Comparison of ENCODE assay signal across 22 cellular contexts in the genomic region with DNA sequence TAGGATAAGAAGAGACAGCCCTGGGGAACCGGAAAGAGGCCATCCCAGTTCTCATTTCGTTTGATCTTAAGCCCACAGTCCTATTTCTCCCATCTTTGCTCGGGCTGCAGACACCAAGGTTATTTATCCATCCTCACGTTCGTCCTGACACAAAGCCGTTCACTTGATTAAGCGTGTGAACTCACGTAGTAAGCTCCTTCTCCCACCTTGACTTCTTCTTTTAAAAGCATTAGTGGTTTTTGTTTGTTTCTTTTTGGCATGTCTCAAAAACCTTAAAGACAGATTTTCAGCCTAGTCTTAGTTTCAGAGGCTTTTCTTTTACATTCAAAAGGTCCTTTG.
DNase-seq lines count a peak whose midpoint lies in the region; ATAC-seq and TF ChIP-seq lines count a peak whose summit lies in the region.
"Had no signal": no experiment of that assay in that cellular context is flagged by ENCODE, and none has a peak within 500 bp of the region (broad histone marks: within the 10 kb centered on the region; RNA-seq: fewer than 3 reads in every experiment).

No MANE protein-coding gene starts in this region.

- peaks cover 90% of the 10 kb centered on the region for H3K36me3 Mint-ChIP-seq in activated CD8-positive, alpha-beta T cell treated with anti-CD3 and anti-CD28 coated beads for 36 hours (ENCODE audit: low read depth)
- H3K36me3 Mint-ChIP-seq in activated CD8-positive, alpha-beta T cell treated with anti-CD3 and anti-CD28 coated beads, Interleukin-2, amount 10 ng/mL, durations not matched to agents 7 days and 5 days (ENCODE audit: low read depth), result peaks cover 95% of the 10 kb centered on the region
- peaks cover 30 to 98% (median 63%) of the 10 kb centered on the region in 3 donors for H3K36me3 Mint-ChIP-seq in CD8-positive, alpha-beta memory T cell
- H3K36me3 Mint-ChIP-seq in effector memory CD8-positive, alpha-beta T cell (ENCODE audit: insufficient read depth), result peaks cover 73% of the 10 kb centered on the region

- peaks cover 90% of the 10 kb centered on the region for H3K4me1 Mint-ChIP-seq in activated CD8-positive, alpha-beta T cell treated with anti-CD3 and anti-CD28 coated beads for 36 hours (ENCODE audit: low read depth)
- H3K4me1 Mint-ChIP-seq in activated CD8-positive, alpha-beta T cell treated with anti-CD3 and anti-CD28 coated beads, Interleukin-2, amount 10 ng/mL, durations not matched to agents 7 days and 5 days (ENCODE audit: low read depth), result peaks cover 81% of the 10 kb centered on the region
- peaks cover 84 to 96% (median 93%) of the 10 kb centered on the region in 3 donors for H3K4me1 Mint-ChIP-seq in CD8-positive, alpha-beta memory T cell
- H3K4me1 Mint-ChIP-seq in effector memory CD8-positive, alpha-beta T cell (ENCODE audit: low read depth in 2 of 2), result peaks cover 49 to 72% of the 10 kb centered on the region in 2 donors

- H3K4me3 ChIP-seq in CD8-positive, alpha-beta memory T cell (ENCODE audit: low read length), result no peak overlapping the region
- H3K4me3 ChIP-seq in spleen (no peak overlapping the region), PC-9 (no peak overlapping the region)
- H3K4me3 ChIP-seq: HAP-1, mucosa of descending colon had no signal

- TF ChIP-seq POLR2A in spleen (IDR thresholded peaks at IDR 0.05), result no peak

- TF ChIP-seq CTCF in activated CD8-positive, alpha-beta T cell treated with anti-CD3 and anti-CD28 coated beads for 36 hours (IDR thresholded peaks at IDR 0.05), result no peak
- TF ChIP-seq CTCF in spleen (IDR thresholded peaks at IDR 0.05 in 8 of 11, conservative IDR thresholded peaks at IDR 0.05 in 3 of 11) (no peak), PC-9 (conservative IDR thresholded peaks at IDR 0.05) (no peak)

- H3K27ac Mint-ChIP-seq in activated CD8-positive, alpha-beta T cell treated with anti-CD3 and anti-CD28 coated beads for 36 hours, result peak overlapping the region; percentile 80
- H3K27ac Mint-ChIP-seq in activated CD8-positive, alpha-beta T cell treated with anti-CD3 and anti-CD28 coated beads, Interleukin-2, amount 10 ng/mL, durations not matched to agents 7 days and 5 days, result no peak overlapping the region
- peak overlapping the region in 5 of 8 donors; percentile 15 to 79 (median 64) for H3K27ac Mint-ChIP-seq in CD8-positive, alpha-beta memory T cell
- peak overlapping the region; percentile 49 to 65 for H3K27ac Mint-ChIP-seq in effector memory CD8-positive, alpha-beta T cell
- H3K27ac Mint-ChIP-seq: type B pancreatic cell had no signal

- ATAC-seq in activated CD8-positive, alpha-beta T cell treated with anti-CD3 and anti-CD28 coated beads for 36 hours, result no peak
- no peak for ATAC-seq in activated CD8-positive, alpha-beta T cell treated with anti-CD3 and anti-CD28 coated beads, Interleukin-2, amount 10 ng/mL, durations not matched to agents 7 days and 5 days
- no peak for ATAC-seq in effector memory CD8-positive, alpha-beta T cell (replicated peaks)
- no peak for ATAC-seq in activated CD4-positive, CD25-positive, alpha-beta regulatory T cell treated with anti-CD3 and anti-CD28 coated beads, Interleukin-2, amount 50 U/mL, for 24 hours
- ATAC-seq: left lobe of liver, mucosa of descending colon, sciatic nerve had no signal

- no peak overlapping the region for H3K4me3 Mint-ChIP-seq in activated CD8-positive, alpha-beta T cell treated with anti-CD3 and anti-CD28 coated beads for 36 hours
- H3K4me3 Mint-ChIP-seq in activated CD8-positive, alpha-beta T cell treated with anti-CD3 and anti-CD28 coated beads, Interleukin-2, amount 10 ng/mL, durations not matched to agents 7 days and 5 days, result no peak overlapping the region
- peak overlapping the region in 1 of 7 donors; percentile 37 for H3K4me3 Mint-ChIP-seq in CD8-positive, alpha-beta memory T cell
- H3K4me3 Mint-ChIP-seq in effector memory CD8-positive, alpha-beta T cell, result no peak overlapping the region
- H3K4me3 Mint-ChIP-seq: type B pancreatic cell had no signal

- peaks cover 69% of the 10 kb centered on the region for H3K4me1 ChIP-seq in CD8-positive, alpha-beta memory T cell (ENCODE audit: insufficient read depth, low read length)
- H3K4me1 ChIP-seq in spleen, result peaks cover 39 to 99% (median 83%) of the 10 kb centered on the region in 6 donors
- no peaks in the 10 kb centered on the region for H3K4me1 ChIP-seq in PC-9 (replicated peaks; ENCODE audit: insufficient read depth)

- H3K9me3 Mint-ChIP-seq in activated CD8-positive, alpha-beta T cell treated with anti-CD3 and anti-CD28 coated beads for 36 hours, result no peaks in the 10 kb centered on the region
- no peaks in the 10 kb centered on the region for H3K9me3 Mint-ChIP-seq in activated CD8-positive, alpha-beta T cell treated with anti-CD3 and anti-CD28 coated beads, Interleukin-2, amount 10 ng/mL, durations not matched to agents 7 days and 5 days (ENCODE audit: insufficient read depth)
- peaks cover 0 to 1% (median 0%) of the 10 kb centered on the region in 5 donors for H3K9me3 Mint-ChIP-seq in CD8-positive, alpha-beta memory T cell
- no peaks in the 10 kb centered on the region for H3K9me3 Mint-ChIP-seq in effector memory CD8-positive, alpha-beta T cell
- H3K9me3 Mint-ChIP-seq: stimulated activated naive B cell treated with anti-CD40 and anti-IgM and Interleukin-4, amounts not matched to agents 10 μg/mL and 1 μg/mL and 100 μg/mL, for 72 hours; type B pancreatic cell had no signal

- no peaks in the 10 kb centered on the region for H3K27me3 ChIP-seq in CD8-positive, alpha-beta memory T cell (ENCODE audit: insufficient read depth, low read length, poor library complexity, severe bottlenecking)
- no peaks in the 10 kb centered on the region for H3K27me3 ChIP-seq in spleen (replicated peaks in 1 of 7)
- no peaks in the 10 kb centered on the region for H3K27me3 ChIP-seq in PC-9 (ENCODE audit: insufficient read depth, low read depth)

- no peaks in the 10 kb centered on the region for H3F3A ChIP-seq in PC-9 (ENCODE audit: insufficient read depth, low read depth)

- WGBS in spleen, 5 donors, result 77 to 87% (median 83%) methylated on average over 8 of the region's 8 CpGs

- peaks cover 37% of the 10 kb centered on the region for H3K36me3 ChIP-seq in CD8-positive, alpha-beta memory T cell (ENCODE audit: insufficient read depth, low read length)
- H3K36me3 ChIP-seq in spleen, result peaks cover 0 to 100% (median 76%) of the 10 kb centered on the region in 6 donors
- no peaks in the 10 kb centered on the region for H3K36me3 ChIP-seq in PC-9 (ENCODE audit: low read depth)

- POLR2A ChIA-PET in activated CD8-positive, alpha-beta T cell treated with anti-CD3 and anti-CD28 coated beads for 36 hours (lab: Charles Lee), result interaction anchor here (0.7 to 2.4 kb wide), 7 partner anchors 9 to 1312 kb away, joined by 3 to 10 read pairs (median 3); partner anchors contain the start of gene TGFBR2
- POLR2A ChIA-PET in activated CD8-positive, alpha-beta T cell treated with anti-CD3 and anti-CD28 coated beads, Interleukin-2, amount 10 ng/mL, durations not matched to agents 7 days and 5 days (lab: Charles Lee), result interaction anchor here (1.5 kb wide), 1 partner anchor 19 kb away, joined by 5 read pairs; no protein-coding TSS in a partner anchor
- POLR2A ChIA-PET in CD8-positive, alpha-beta memory T cell (lab: Charles Lee), result no interaction called here
- POLR2A ChIA-PET in PC-9 (lab: Charles Lee; ENCODE audit: unreplicated experiment), result no interaction called here

- DNase-seq in activated CD8-positive, alpha-beta T cell treated with anti-CD3 and anti-CD28 coated beads for 36 hours, result no peak
- no peak for DNase-seq in activated CD8-positive, alpha-beta T cell treated with anti-CD3 and anti-CD28 coated beads, Interleukin-2, amount 10 ng/mL, durations not matched to agents 7 days and 5 days
- no peak for DNase-seq in CD8-positive, alpha-beta memory T cell
- no peak for DNase-seq in effector memory CD8-positive, alpha-beta T cell
- no peak for DNase-seq in spleen
- DNase-seq in ureter (ENCODE audit: low spot score), result no peak
- no peak for DNase-seq in PC-9
- DNase-seq: activated effector memory CD4-positive, alpha-beta T cell treated with anti-CD3 and anti-CD28 coated beads, Interleukin-2, amount 50 U/mL, for 16 hours; cerebellar nuclear complex; effector CD8-positive, alpha-beta T cell; mucosa of descending colon; NCI-H1417 treated with DMSO at 0.1 percent for 48 hours; NCI-H2171; NCI-H526; Right ventricle myocardium superior; stimulated activated naive B cell treated with anti-CD40 and anti-IgM and Interleukin-4, amounts not matched to agents 10 μg/mL and 1 μg/mL and 100 μg/mL, for 72 hours; SW 1271 had no signal

- intact Hi-C loops in activated CD8-positive, alpha-beta T cell treated with anti-CD3 and anti-CD28 coated beads for 36 hours (cut with micrococcal nuclease), result no loop called here
- intact Hi-C loops in spleen (cut with DNase I; ENCODE audit: low total_unique reads), result no loop called here
- intact Hi-C loops in PC-9 (cut with micrococcal nuclease; ENCODE audit: unreplicated experiment), result no loop called here

- BruUV-seq in PC-9 (replicated peaks; lab: Mats Ljungman, UMichigan), result no TSS peak

- no peaks in the 10 kb centered on the region for H3K27me3 Mint-ChIP-seq in activated CD8-positive, alpha-beta T cell treated with anti-CD3 and anti-CD28 coated beads for 36 hours
- no peaks in the 10 kb centered on the region for H3K27me3 Mint-ChIP-seq in activated CD8-positive, alpha-beta T cell treated with anti-CD3 and anti-CD28 coated beads, Interleukin-2, amount 10 ng/mL, durations not matched to agents 7 days and 5 days (ENCODE audit: low read depth)
- no peaks in the 10 kb centered on the region for H3K27me3 Mint-ChIP-seq in CD8-positive, alpha-beta memory T cell
- H3K27me3 Mint-ChIP-seq in effector memory CD8-positive, alpha-beta T cell, result no peaks in the 10 kb centered on the region
- H3K27me3 Mint-ChIP-seq: stimulated activated naive B cell treated with anti-CD40 and anti-IgM and Interleukin-4, amounts not matched to agents 10 μg/mL and 1 μg/mL and 100 μg/mL, for 72 hours; type B pancreatic cell had no signal

- no peaks in the 10 kb centered on the region for H3K9me3 ChIP-seq in CD8-positive, alpha-beta memory T cell (ENCODE audit: low read length)
- H3K9me3 ChIP-seq in spleen (no peaks in the 10 kb centered on the region), PC-9 (ENCODE audit: insufficient read depth, low read depth) (no peaks in the 10 kb centered on the region)
- H3K9me3 ChIP-seq: HAP-1, mucosa of descending colon had no signal

- no peak overlapping the region for H3K4me2 ChIP-seq in PC-9

- CTCF ChIA-PET in activated CD8-positive, alpha-beta T cell treated with anti-CD3 and anti-CD28 coated beads for 36 hours (lab: Charles Lee), result interaction anchor here (0.8 to 1.4 kb wide), 5 partner anchors 16 to 48 kb away, joined by 3 to 4 read pairs (median 3); no protein-coding TSS in a partner anchor
- CTCF ChIA-PET in activated CD8-positive, alpha-beta T cell treated with anti-CD3 and anti-CD28 coated beads, Interleukin-2, amount 10 ng/mL, durations not matched to agents 7 days and 5 days (lab: Charles Lee), result interaction anchor here (0.8 to 2.7 kb wide), 6 partner anchors 11 to 69 kb away, joined by 3 to 19 read pairs (median 5); no protein-coding TSS in a partner anchor
- CTCF ChIA-PET in CD8-positive, alpha-beta memory T cell (lab: Charles Lee), result interaction anchor here (1.1 to 2.5 kb wide), 5 partner anchors 14 to 323 kb away, joined by 3 to 6 read pairs (median 3); no protein-coding TSS in a partner anchor
- CTCF ChIA-PET in PC-9 (lab: Charles Lee), result no interaction called here

- H3K27ac ChIP-seq in CD8-positive, alpha-beta memory T cell (ENCODE audit: low read depth, low read length), result no peak overlapping the region
- H3K27ac ChIP-seq in spleen (peak overlapping the region in 7 of 8 donors; percentile 36 to 80 (median 57)), PC-9 (no peak overlapping the region)

- no peaks in the 10 kb centered on the region for H4K20me1 ChIP-seq in PC-9 (ENCODE audit: insufficient read depth)

- H3K9me2 ChIP-seq in PC-9 (ENCODE audit: insufficient read depth), result no peaks in the 10 kb centered on the region

- H2AFZ ChIP-seq in PC-9, result no peak overlapping the region

- H3K79me2 ChIP-seq in PC-9 (ENCODE audit: low read depth), result no peaks in the 10 kb centered on the region

Comparison
In these comparisons a context has a peak if more than half of its experiments do, and no peak if none do; other contexts are left out.
1. H3K27ac ChIP-seq: peak in spleen (7 of 8); none in CD8-positive, alpha-beta memory T cell (single experiment) and PC-9 (single experiment).
2. POLR2A ChIA-PET loops: an anchor here in activated CD8-positive, alpha-beta T cell treated with anti-CD3 and anti-CD28 coated beads for 36 hours (0.7 to 2.4 kb wide) and activated CD8-positive, alpha-beta T cell treated with anti-CD3 and anti-CD28 coated beads, Interleukin-2, amount 10 ng/mL, durations not matched to agents 7 days and 5 days (1.5 kb wide); none called in CD8-positive, alpha-beta memory T cell and PC-9.